Comparison of ENCODE assay signal across 9 cellular contexts in the genomic region with DNA sequence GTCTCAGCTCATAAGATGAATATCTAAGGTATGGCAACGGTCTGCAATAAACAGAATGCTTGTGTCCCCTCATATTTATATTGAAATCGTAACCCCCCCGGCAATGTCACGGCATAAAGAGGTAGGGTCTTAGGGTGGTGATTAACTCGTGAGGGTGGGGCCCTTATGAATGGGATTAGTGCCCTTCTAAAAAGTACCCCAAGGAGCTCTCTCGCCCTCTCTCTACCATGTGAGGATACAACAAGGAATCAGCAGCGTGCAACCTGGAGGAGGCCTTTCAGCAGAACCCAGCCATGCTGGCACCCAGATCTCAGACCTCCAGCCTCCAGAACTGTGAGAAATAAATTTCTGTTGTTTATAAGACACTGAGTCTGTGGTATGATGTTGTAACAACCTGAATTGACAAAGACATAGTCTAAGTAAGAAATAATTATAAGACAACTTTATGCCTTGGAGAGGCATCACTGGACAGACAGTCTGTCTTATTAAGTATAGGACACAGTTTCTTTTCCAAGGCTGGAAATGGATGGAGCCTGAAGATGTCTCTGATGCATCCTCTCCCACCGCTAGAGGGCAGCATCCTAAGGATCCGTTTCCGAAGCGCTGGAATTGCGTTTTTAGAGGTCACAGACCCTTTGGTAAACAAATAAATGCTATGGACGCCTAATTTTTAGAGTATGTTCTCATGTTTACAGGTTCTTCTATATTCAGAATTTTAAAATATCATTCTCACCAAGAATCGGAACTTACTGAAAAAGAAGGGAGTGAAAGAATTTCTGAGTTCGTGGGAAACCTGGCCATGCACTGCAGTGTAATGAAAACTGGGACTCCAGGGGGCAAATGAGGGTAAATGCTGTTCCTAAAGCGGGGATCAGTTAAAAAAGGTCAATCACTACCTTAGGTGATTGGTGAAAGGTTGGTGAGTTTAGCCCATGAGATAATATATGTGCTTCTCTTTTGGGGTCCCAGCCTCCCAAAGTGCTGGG. TPM values are rescaled to one million over a fixed set of nuclear protein-coding genes. Genes with fewer than 3 reads are reported as not detected.
A peak's percentile ranks its signal among the peaks of the same experiment; 100 is the strongest.
DNase-seq lines count a peak whose midpoint lies in the region; ATAC-seq, FAIRE-seq and TF ChIP-seq lines count a peak whose summit lies in the region.
"Had no signal": no experiment of that assay in that cellular context is flagged by ENCODE, and none has a peak within 500 bp of the region (broad histone marks: within the 10 kb centered on the region; RNA-seq: fewer than 3 reads in every experiment).

No MANE protein-coding gene starts in this region.

- peaks cover 5% of the 10 kb centered on the region for H3K4me1 Mint-ChIP-seq in activated naive CD4-positive, alpha-beta T cell treated with anti-CD3 and anti-CD28 coated beads, Interleukin-2, amount 50 U/mL, for 24 hours

- no peaks in the 10 kb centered on the region for H3K4me1 ChIP-seq in A549

- H3K36me3 Mint-ChIP-seq in activated naive CD4-positive, alpha-beta T cell treated with anti-CD3 and anti-CD28 coated beads, Interleukin-2, amount 50 U/mL, for 24 hours, result no peaks in the 10 kb centered on the region
- H3K36me3 Mint-ChIP-seq: naive thymus-derived CD4-positive, alpha-beta T cell had no signal

- TF ChIP-seq RAD21 in A549 (conservative IDR thresholded peaks at IDR 0.05 in 1 of 2, IDR thresholded peaks at IDR 0.05 in 1 of 2), result peak; percentile 39 to 63; a peak in 3 of 5 replicates

- peak; percentile 55 to 77; a peak in 3 of 6 replicates for ATAC-seq in A549
- no peak for ATAC-seq in GM21723 (IDR thresholded peaks at IDR 0.05; ENCODE audit: unreplicated experiment)
- ATAC-seq: naive thymus-derived CD4-positive, alpha-beta T cell had no signal

- H3K27ac ChIP-seq in A549, result no peak overlapping the region

- H3K4me3 ChIP-seq in A549 (no peak overlapping the region), GM06990 (replicated peaks; ENCODE audit: low read depth, low read length) (no peak overlapping the region)

- TF ChIP-seq CTCF in A549 (IDR thresholded peaks at IDR 0.05) (peak; percentile 94), GM06990 (IDR thresholded peaks at IDR 0.05; ENCODE audit: insufficient read depth, low read length, poor library complexity, severe bottlenecking) (peak; percentile 73)

- CTCF ChIA-PET in A549 (lab: Yijun Ruan, JAX), result interaction anchor here (0.5 to 6.2 kb wide), 51 partner anchors 8 to 562 kb away, joined by 3 to 60 read pairs (median 4); a partner anchor contains a TSS

- H3K27ac Mint-ChIP-seq in activated naive CD4-positive, alpha-beta T cell treated with anti-CD3 and anti-CD28 coated beads, Interleukin-2, amount 50 U/mL, for 24 hours, result peak overlapping the region; percentile 23

- H3K9me3 Mint-ChIP-seq in activated naive CD4-positive, alpha-beta T cell treated with anti-CD3 and anti-CD28 coated beads, Interleukin-2, amount 50 U/mL, for 24 hours, result no peaks in the 10 kb centered on the region

- TF ChIP-seq EP300 in A549 (IDR thresholded peaks at IDR 0.05), result no peak

- peak; percentile 99 for FAIRE-seq in A549 (lab: Jason Lieb, UNC)

- TF ChIP-seq POLR2A in A549 (IDR thresholded peaks at IDR 0.05; ENCODE audit: low read length), result no peak

- no peaks in the 10 kb centered on the region for H3K27me3 ChIP-seq in GM06990 (replicated peaks; ENCODE audit: control insufficient read depth, insufficient read depth, low read length)

- H3K4me3 Mint-ChIP-seq in activated naive CD4-positive, alpha-beta T cell treated with anti-CD3 and anti-CD28 coated beads, Interleukin-2, amount 50 U/mL, for 24 hours, result peak overlapping the region; percentile 11

- H3K9me3 ChIP-seq in A549, result peaks cover 9% of the 10 kb centered on the region

- DNase-seq in A549 (ENCODE audit: low read depth in 1 of 2, low spot score in 1 of 2) (peak; percentile 41 to 82), GM06990 (ENCODE audit: extremely low read depth, insufficient read length) (no peak), NCI-H82 (lab: John Stamatoyannopoulos, UW) (peak; percentile 83), iPS DF 4.7 (ENCODE audit: extremely low read depth, low spot score) (peak; percentile 36), ureter (ENCODE audit: low spot score) (no peak)
- DNase-seq in stimulated activated CD4-positive, alpha-beta T cell treated with anti-CD3 and anti-CD28 coated beads, Interleukin-1b, Interleukin-23, amount 100 ng/mL, for 48 hours, result peak; percentile 17

- POLR2A ChIA-PET in A549 (lab: Yijun Ruan, JAX), result no interaction called here

- no peaks in the 10 kb centered on the region for H3K27me3 Mint-ChIP-seq in activated naive CD4-positive, alpha-beta T cell treated with anti-CD3 and anti-CD28 coated beads, Interleukin-2, amount 50 U/mL, for 24 hours

- WGBS in A549 (ENCODE audit: missing lambda C conversion rate), result 11% methylated on average over 16 of the region's 16 CpGs

- H3K36me3 ChIP-seq in GM06990 (ENCODE audit: control insufficient read depth, insufficient read depth, low read length), result no peaks in the 10 kb centered on the region

- no peak overlapping the region for H3K4me2 ChIP-seq in A549

TF ChIP-seq in A549, 52 proteins besides CTCF, POLR2A, EP300 and RAD21:
- TF ChIP-seq ZFP36 (IDR thresholded peaks at IDR 0.05; ENCODE audit: borderline replicate concordance, partially characterized antibody) (no peak), ZNF302 (CRISPR knock-in tag; IDR thresholded peaks at IDR 0.05) (no peak), ESRRA (IDR thresholded peaks at IDR 0.05; ENCODE audit: borderline replicate concordance, low read length) (0 out of 2 replicates have a peak, but pooled peaks have one; percentile 29), SMC3 (IDR thresholded peaks at IDR 0.05) (peak; percentile 42; the same call in 2 of the 3 replicates)

RNA-seq across cellular contexts. Expression of a gene that starts 13.3 kb away (rescaled TPM):
- polyA plus RNA-seq in A549 (2011; rRNA removed) (not detected in 2 replicates), A549 (2017; fragmentation: RNase III; extraction: RNeasy Plus Mini Kit Qiagen cat#74134 plus additional on column Dnase treatment) (not detected in 3 replicates)
- polyA plus RNA-seq in A549 (2012; cell fraction: cytosol; rRNA removed), result 0.06 TPM in 1 of 2 replicates, not detected in the other
- polyA plus RNA-seq in A549 (2012; cell fraction: nucleus; rRNA removed), result not detected in 2 replicates
- polyA minus RNA-seq in A549 (2011; rRNA and poly(A)+ RNA removed), result not detected in 2 replicates
- total RNA-seq in ureter, result not detected
- total RNA-seq: naive thymus-derived CD4-positive, alpha-beta T cell had no signal
- polyA plus RNA-seq: naive thymus-derived CD4-positive, alpha-beta T cell had no signal

RNA-seq across cellular contexts. Expression of a gene that starts 27.6 kb away (rescaled TPM):
- polyA plus RNA-seq in A549 (2011; rRNA removed) (not detected in 2 replicates), A549 (2017; fragmentation: RNase III; extraction: RNeasy Plus Mini Kit Qiagen cat#74134 plus additional on column Dnase treatment) (not detected in 3 replicates)
- not detected in 2 replicates for polyA plus RNA-seq in A549 (2012; cell fraction: cytosol; rRNA removed)
- not detected in 2 replicates for polyA plus RNA-seq in A549 (2012; cell fraction: nucleus; rRNA removed)
- not detected in 2 replicates for polyA minus RNA-seq in A549 (2011; rRNA and poly(A)+ RNA removed)
- total RNA-seq in ureter, result not detected
- polyA plus RNA-seq: naive thymus-derived CD4-positive, alpha-beta T cell had no signal

Comparison
In these comparisons a context has a peak if more than half of its experiments do, and no peak if none do; other contexts are left out.
1. DNase-seq: peak in A549 (2 of 2), NCI-H82 (single experiment), iPS DF 4.7 (single experiment) and stimulated activated CD4-positive, alpha-beta T cell treated with anti-CD3 and anti-CD28 coated beads, Interleukin-1b, Interleukin-23, amount 100 ng/mL, for 48 hours (single experiment); none in GM06990 (single experiment) and ureter (single experiment).